In the genomic region with DNA sequence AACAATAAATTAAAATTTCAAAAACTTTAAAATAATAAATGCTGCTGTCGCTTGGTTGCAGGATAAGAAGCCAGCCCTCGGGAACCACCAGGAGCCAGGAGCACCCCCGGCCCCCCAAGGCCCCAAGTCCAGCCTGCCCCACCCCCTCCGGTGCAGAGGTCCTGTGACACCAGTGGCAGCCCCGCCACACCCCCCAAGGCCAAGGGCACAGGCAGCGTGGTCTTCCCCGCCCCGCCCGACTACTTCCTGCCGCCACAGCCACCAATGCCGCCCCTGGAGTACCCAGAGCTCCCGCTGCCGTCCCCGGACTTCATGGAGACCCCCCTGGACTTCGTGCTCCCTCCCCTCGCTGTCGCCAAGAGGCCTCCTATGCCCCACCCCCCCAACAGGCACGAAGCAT, we compare ENCODE assay signal across 37 cellular contexts. TPM values are rescaled to one million over a fixed set of nuclear protein-coding genes. Genes with fewer than 3 reads are reported as not detected.
"Had no signal": no experiment of that assay in that cellular context is flagged by ENCODE, and none has a peak within 500 bp of the region (broad histone marks: within the 10 kb centered on the region; RNA-seq: fewer than 3 reads in every experiment).

No MANE protein-coding gene starts in this region.

- H3K36me3 Mint-ChIP-seq: activated naive CD4-positive, alpha-beta T cell treated with anti-CD3 and anti-CD28 coated beads, Interleukin-2, amount 10 ng/mL, durations not matched to agents 7 days and 5 days; activated naive CD4-positive, alpha-beta T cell treated with anti-CD3 and anti-CD28 coated beads, Interleukin-2, amount 50 U/mL, for 72 hours; activated naive CD8-positive, alpha-beta T cell treated with anti-CD3 and anti-CD28 coated beads for 36 hours; activated naive CD8-positive, alpha-beta T cell treated with anti-CD3 and anti-CD28 coated beads, Interleukin-2, amount 10 ng/mL, durations not matched to agents 7 days and 5 days; brain had no signal

- DNase-seq: activated effector memory CD4-positive, alpha-beta T cell treated with anti-CD3 and anti-CD28 coated beads, Interleukin-2, amount 50 U/mL, for 16 hours; activated effector memory CD4-positive, alpha-beta T cell treated with Interleukin-2 at 50 U/mL for 16 hours; activated gamma-delta T cell; activated gamma-delta T cell treated with Interleukin-2 at 50 U/mL for 16 hours; activated naive CD4-positive, alpha-beta T cell; activated naive CD4-positive, alpha-beta T cell treated with anti-CD3 and anti-CD28 coated beads for 36 hours; activated naive CD4-positive, alpha-beta T cell treated with anti-CD3 and anti-CD28 coated beads, Interleukin-2, amount 10 ng/mL, durations not matched to agents 7 days and 5 days; activated naive CD4-positive, alpha-beta T cell treated with anti-CD3 and anti-CD28 coated beads, Interleukin-2, amount 50 U/mL, for 16 hours; activated naive CD4-positive, alpha-beta T cell treated with Interleukin-2 at 50 U/mL for 16 hours; activated naive CD8-positive, alpha-beta T cell treated with anti-CD3 and anti-CD28 coated beads for 36 hours; activated naive CD8-positive, alpha-beta T cell treated with anti-CD3 and anti-CD28 coated beads, Interleukin-2, amount 10 ng/mL, durations not matched to agents 7 days and 5 days; activated naive CD8-positive, alpha-beta T cell treated with anti-CD3 and anti-CD28 coated beads, Interleukin-2, amount 50 U/mL, for 24 hours; activated T-cell treated with anti-CD3 and anti-CD28 coated beads, Interleukin-2, amount 50 U/mL, for 24 hours; activated T-cell treated with anti-CD3 and anti-CD28 coated beads, Interleukin-2, amount 50 U/mL, for 4 hours; activated T-cell treated with anti-CD3 and anti-CD28 coated beads, Interleukin-2, amount 50 U/mL, for 48 hours; activated T-cell treated with anti-CD3 and anti-CD28 coated beads, Interleukin-2, amount 50 U/mL, for 72 hours; adrenal gland; amniotic stem cell; amygdala; anterior cingulate cortex; aorta; body of pancreas; brain microvascular endothelial cell; caudate nucleus; central memory CD4-positive, alpha-beta T cell; cerebellar nuclear complex had no signal

- H3K27ac ChIP-seq: adrenal gland, ascending aorta, body of pancreas, brain microvascular endothelial cell, breast epithelium, cardiac muscle cell had no signal

- H3K4me1 Mint-ChIP-seq: activated naive CD4-positive, alpha-beta T cell treated with anti-CD3 and anti-CD28 coated beads, Interleukin-2, amount 10 ng/mL, durations not matched to agents 7 days and 5 days; activated naive CD8-positive, alpha-beta T cell treated with anti-CD3 and anti-CD28 coated beads for 36 hours; activated naive CD8-positive, alpha-beta T cell treated with anti-CD3 and anti-CD28 coated beads, Interleukin-2, amount 10 ng/mL, durations not matched to agents 7 days and 5 days; activated naive CD8-positive, alpha-beta T cell treated with anti-CD3 and anti-CD28 coated beads, Interleukin-2, amount 50 U/mL, for 24 hours; activated T-helper 17 cell treated with anti-CD3 and anti-CD28 coated beads, Interleukin-2, amount 50 U/mL, for 72 hours; brain; central memory CD8-positive, alpha-beta T cell had no signal

- H3K36me3 ChIP-seq: adrenal gland, ascending aorta, brain microvascular endothelial cell, breast epithelium, cardiac muscle cell had no signal

- H3K27me3 ChIP-seq: adrenal gland, ascending aorta, body of pancreas, brain microvascular endothelial cell, breast epithelium, cardiac muscle cell had no signal

- H3K4me3 ChIP-seq: adrenal gland, ascending aorta, body of pancreas, breast epithelium, cardiac muscle cell had no signal

- H3K9me3 ChIP-seq: adrenal gland, ascending aorta, body of pancreas, breast epithelium had no signal

- H3K9me3 Mint-ChIP-seq: activated naive CD4-positive, alpha-beta T cell treated with anti-CD3 and anti-CD28 coated beads for 36 hours; activated naive CD4-positive, alpha-beta T cell treated with anti-CD3 and anti-CD28 coated beads, Interleukin-2, amount 10 ng/mL, durations not matched to agents 7 days and 5 days; activated naive CD8-positive, alpha-beta T cell treated with anti-CD3 and anti-CD28 coated beads for 36 hours; activated naive CD8-positive, alpha-beta T cell treated with anti-CD3 and anti-CD28 coated beads, Interleukin-2, amount 10 ng/mL, durations not matched to agents 7 days and 5 days; activated naive CD8-positive, alpha-beta T cell treated with anti-CD3 and anti-CD28 coated beads, Interleukin-2, amount 50 U/mL, for 24 hours; activated T-cell treated with anti-CD3 and anti-CD28 coated beads, Interleukin-2, amount 50 U/mL, for 24 hours; activated T-helper 1 cell treated with anti-CD3 and anti-CD28 coated beads, Interleukin-12 subunit alpha, Interleukin-12 subunit beta, Interleukin-2, Interleukin-4 antibody, amounts not matched to agents 30 ng/mL and 10 ng/mL and 1 ng/mL, durations not matched to agents 14 hours and 24 hours and 36 hours; activated T-helper 2 cell treated with anti-CD3 and anti-CD28 coated beads, Interferon-gamma antibody, Interleukin-2, Interleukin-4, amounts not matched to agents 10 μg/mL and 5 μg/mL and 100 μg/mL, durations not matched to agents 14 hours and 24 hours and 36 hours; brain; central memory CD8-positive, alpha-beta T cell had no signal

- H3K4me3 Mint-ChIP-seq: activated naive CD4-positive, alpha-beta T cell treated with anti-CD3 and anti-CD28 coated beads for 36 hours; activated naive CD4-positive, alpha-beta T cell treated with anti-CD3 and anti-CD28 coated beads, Interleukin-2, amount 10 ng/mL, durations not matched to agents 7 days and 5 days; activated naive CD4-positive, alpha-beta T cell treated with anti-CD3 and anti-CD28 coated beads, Interleukin-2, amount 50 U/mL, for 24 hours; activated naive CD8-positive, alpha-beta T cell; activated naive CD8-positive, alpha-beta T cell treated with anti-CD3 and anti-CD28 coated beads for 36 hours; activated naive CD8-positive, alpha-beta T cell treated with anti-CD3 and anti-CD28 coated beads, Interleukin-2, amount 10 ng/mL, durations not matched to agents 7 days and 5 days; activated naive CD8-positive, alpha-beta T cell treated with anti-CD3 and anti-CD28 coated beads, Interleukin-2, amount 50 U/mL, for 24 hours; activated T-cell treated with anti-CD3 and anti-CD28 coated beads, Interleukin-2, amount 50 U/mL, for 24 hours; activated T-cell treated with anti-CD3 and anti-CD28 coated beads, Interleukin-2, amount 50 U/mL, for 4 hours; activated T-cell treated with anti-CD3 and anti-CD28 coated beads, Interleukin-2, amount 50 U/mL, for 72 hours; activated T-helper 1 cell treated with anti-CD3 and anti-CD28 coated beads, Interleukin-12 subunit alpha, Interleukin-12 subunit beta, Interleukin-2, Interleukin-4 antibody, amounts not matched to agents 30 ng/mL and 10 ng/mL and 1 ng/mL, durations not matched to agents 14 hours and 24 hours and 36 hours; activated T-helper 17 cell treated with anti-CD3 and anti-CD28 coated beads, Interleukin-2, amount 50 U/mL, for 72 hours; brain; central memory CD8-positive, alpha-beta T cell had no signal

- ATAC-seq: activated naive CD4-positive, alpha-beta T cell treated with anti-CD3 and anti-CD28 coated beads, Interleukin-2, amount 50 U/mL, for 72 hours; activated naive CD8-positive, alpha-beta T cell treated with anti-CD3 and anti-CD28 coated beads, Interleukin-2, amount 50 U/mL, for 24 hours; activated T-cell treated with anti-CD3 and anti-CD28 coated beads, Interleukin-2, amount 50 U/mL, for 4 hours; activated T-cell treated with anti-CD3 and anti-CD28 coated beads, Interleukin-2, amount 50 U/mL, for 72 hours; activated T-helper 17 cell treated with anti-CD3 and anti-CD28 coated beads, Interleukin-2, amount 50 U/mL, for 72 hours; body of pancreas had no signal

- H3K4me1 ChIP-seq: adrenal gland, ascending aorta, body of pancreas, breast epithelium had no signal

- H3K27ac Mint-ChIP-seq: activated naive CD4-positive, alpha-beta T cell treated with anti-CD3 and anti-CD28 coated beads for 36 hours; activated naive CD4-positive, alpha-beta T cell treated with anti-CD3 and anti-CD28 coated beads, Interleukin-2, amount 10 ng/mL, durations not matched to agents 7 days and 5 days; activated naive CD4-positive, alpha-beta T cell treated with anti-CD3 and anti-CD28 coated beads, Interleukin-2, amount 50 U/mL, for 24 hours; activated naive CD4-positive, alpha-beta T cell treated with anti-CD3 and anti-CD28 coated beads, Interleukin-2, amount 50 U/mL, for 72 hours; activated naive CD8-positive, alpha-beta T cell; activated naive CD8-positive, alpha-beta T cell treated with anti-CD3 and anti-CD28 coated beads for 36 hours; activated naive CD8-positive, alpha-beta T cell treated with anti-CD3 and anti-CD28 coated beads, Interleukin-2, amount 10 ng/mL, durations not matched to agents 7 days and 5 days; activated naive CD8-positive, alpha-beta T cell treated with anti-CD3 and anti-CD28 coated beads, Interleukin-2, amount 50 U/mL, for 24 hours; activated T-cell treated with anti-CD3 and anti-CD28 coated beads, Interleukin-2, amount 50 U/mL, for 24 hours; activated T-cell treated with anti-CD3 and anti-CD28 coated beads, Interleukin-2, amount 50 U/mL, for 72 hours; activated T-helper 1 cell treated with anti-CD3 and anti-CD28 coated beads, Interleukin-12 subunit alpha, Interleukin-12 subunit beta, Interleukin-2, Interleukin-4 antibody, amounts not matched to agents 30 ng/mL and 10 ng/mL and 1 ng/mL, durations not matched to agents 14 hours and 24 hours and 36 hours; activated T-helper 17 cell treated with anti-CD3 and anti-CD28 coated beads, Interleukin-2, amount 50 U/mL, for 72 hours; activated T-helper 2 cell treated with anti-CD3 and anti-CD28 coated beads, Interferon-gamma antibody, Interleukin-2, Interleukin-4, amounts not matched to agents 10 μg/mL and 5 μg/mL and 100 μg/mL, durations not matched to agents 14 hours and 24 hours and 36 hours; brain had no signal

- H3K27me3 Mint-ChIP-seq: activated naive CD4-positive, alpha-beta T cell treated with anti-CD3 and anti-CD28 coated beads, Interleukin-2, amount 10 ng/mL, durations not matched to agents 7 days and 5 days; activated naive CD4-positive, alpha-beta T cell treated with anti-CD3 and anti-CD28 coated beads, Interleukin-2, amount 50 U/mL, for 24 hours; activated naive CD8-positive, alpha-beta T cell; activated naive CD8-positive, alpha-beta T cell treated with anti-CD3 and anti-CD28 coated beads for 36 hours; activated naive CD8-positive, alpha-beta T cell treated with anti-CD3 and anti-CD28 coated beads, Interleukin-2, amount 10 ng/mL, durations not matched to agents 7 days and 5 days; activated T-cell treated with anti-CD3 and anti-CD28 coated beads, Interleukin-2, amount 50 U/mL, for 24 hours had no signal

RNA-seq across cellular contexts. Expression of a gene that starts 44.5 kb away (rescaled TPM):
- total RNA-seq: ascending aorta had no signal
